8 cellular contexts compared by ENCODE assay signal in genomic region chr4:110510955-110511544, GRCh38. TPM values are rescaled to one million over a fixed set of nuclear protein-coding genes. Genes with fewer than 3 reads are reported as not detected.
DNase-seq lines count a peak whose midpoint lies in the region; ATAC-seq and TF ChIP-seq lines count a peak whose summit lies in the region.

No MANE protein-coding gene starts in this region.

- no peak overlapping the region for H3K4me2 ChIP-seq in OCI-LY1 (ENCODE audit: low read length)

- H3K4me3 ChIP-seq in HL-60 (replicated peaks; ENCODE audit: insufficient read depth, low read length) (no peak overlapping the region), OCI-LY1 (ENCODE audit: low read depth, low read length, poor library complexity, severe bottlenecking) (no peak overlapping the region), H7 (ENCODE audit: insufficient read depth, low read depth, low read length) (no peak overlapping the region)

- H3K4me1 ChIP-seq in OCI-LY1 (ENCODE audit: insufficient read depth, low read length, severe bottlenecking): peaks cover 6% of the 10 kb centered on the region

- peak; percentile 24 for TF ChIP-seq CTCF in HL-60 (IDR thresholded peaks at IDR 0.05; ENCODE audit: insufficient read depth, low read length)
- TF ChIP-seq CTCF in OCI-LY1 (IDR thresholded peaks at IDR 0.05; ENCODE audit: low read length): peak; percentile 68

- no peaks in the 10 kb centered on the region for H3K9me3 ChIP-seq in OCI-LY1 (ENCODE audit: low read length)

- no peaks in the 10 kb centered on the region for H3F3A ChIP-seq in OCI-LY1 (ENCODE audit: insufficient read depth, low read length)

- H3K9me2 ChIP-seq in OCI-LY1 (ENCODE audit: low read depth, low read length): no peaks in the 10 kb centered on the region

- H2AFZ ChIP-seq in OCI-LY1 (ENCODE audit: low read length): no peak overlapping the region

- no peaks in the 10 kb centered on the region for H3K27me3 ChIP-seq in HL-60 (ENCODE audit: insufficient read depth, poor library complexity, severe bottlenecking)
- no peaks in the 10 kb centered on the region for H3K27me3 ChIP-seq in OCI-LY1 (ENCODE audit: insufficient read depth, low read length)
- no peaks in the 10 kb centered on the region for H3K27me3 ChIP-seq in H7 (ENCODE audit: control insufficient read depth, insufficient read depth, low read length)

- no peak overlapping the region for H3K9ac ChIP-seq in OCI-LY1 (ENCODE audit: low read length)

- ATAC-seq in GM18511 (IDR thresholded peaks at IDR 0.05; ENCODE audit: unreplicated experiment): peak; percentile 67

- H3K36me3 ChIP-seq in OCI-LY1 (ENCODE audit: insufficient read depth, low read length): no peaks in the 10 kb centered on the region
- H3K36me3 ChIP-seq in H7 (replicated peaks; ENCODE audit: control insufficient read depth, insufficient read depth, low read length): no peaks in the 10 kb centered on the region

- no peaks in the 10 kb centered on the region for H4K20me1 ChIP-seq in OCI-LY1 (ENCODE audit: insufficient read depth, low read length)

- DNase-seq in AG08396 (ENCODE audit: low spot score) (peak; percentile 17), HL-60 (ENCODE audit: low read depth in 1 of 2, low spot score in 1 of 2) (no peak), dedifferentiated amniotic fluid mesenchymal stem cell (ENCODE audit: extremely low spot score) (peak; percentile 61), lung microvascular endothelial cell (ENCODE audit: low read depth in 2 of 2) (peak; percentile 70 to 74), H7 (no peak)
- no peak for DNase-seq in stimulated activated CD4-positive, alpha-beta T cell treated with anti-CD3 and anti-CD28 coated beads, Interleukin-4, amount 100 ng/mL, for 1 hour

- no peaks in the 10 kb centered on the region for H3K79me2 ChIP-seq in OCI-LY1 (ENCODE audit: insufficient read depth, low read length)

- H3K27ac ChIP-seq in HL-60 (replicated peaks): no peak overlapping the region
- no peak overlapping the region for H3K27ac ChIP-seq in OCI-LY1 (ENCODE audit: low read depth, low read length, poor library complexity, severe bottlenecking)

RNA-seq across cellular contexts. Expression of gene ENPEP, which starts 35.1 kb away (rescaled TPM):
- under 0.01 TPM in 1 of 2 replicates, not detected in the other for total RNA-seq in lung microvascular endothelial cell
- total RNA-seq in H7 (2014; rRNA removed; shearing (Covaris generic)): 0.44 and 0.76 TPM in 2 replicates

Comparison
In these comparisons a context has a peak if more than half of its experiments do, and no peak if none do; other contexts are left out.
1. DNase-seq: peak in AG08396 (single experiment), dedifferentiated amniotic fluid mesenchymal stem cell (single experiment) and lung microvascular endothelial cell (2 of 2); none in HL-60 (0 of 2), H7 (single experiment) and stimulated activated CD4-positive, alpha-beta T cell treated with anti-CD3 and anti-CD28 coated beads, Interleukin-4, amount 100 ng/mL, for 1 hour (single experiment).